Comparison of ENCODE assay signal across 8 cellular contexts in the genomic region with DNA sequence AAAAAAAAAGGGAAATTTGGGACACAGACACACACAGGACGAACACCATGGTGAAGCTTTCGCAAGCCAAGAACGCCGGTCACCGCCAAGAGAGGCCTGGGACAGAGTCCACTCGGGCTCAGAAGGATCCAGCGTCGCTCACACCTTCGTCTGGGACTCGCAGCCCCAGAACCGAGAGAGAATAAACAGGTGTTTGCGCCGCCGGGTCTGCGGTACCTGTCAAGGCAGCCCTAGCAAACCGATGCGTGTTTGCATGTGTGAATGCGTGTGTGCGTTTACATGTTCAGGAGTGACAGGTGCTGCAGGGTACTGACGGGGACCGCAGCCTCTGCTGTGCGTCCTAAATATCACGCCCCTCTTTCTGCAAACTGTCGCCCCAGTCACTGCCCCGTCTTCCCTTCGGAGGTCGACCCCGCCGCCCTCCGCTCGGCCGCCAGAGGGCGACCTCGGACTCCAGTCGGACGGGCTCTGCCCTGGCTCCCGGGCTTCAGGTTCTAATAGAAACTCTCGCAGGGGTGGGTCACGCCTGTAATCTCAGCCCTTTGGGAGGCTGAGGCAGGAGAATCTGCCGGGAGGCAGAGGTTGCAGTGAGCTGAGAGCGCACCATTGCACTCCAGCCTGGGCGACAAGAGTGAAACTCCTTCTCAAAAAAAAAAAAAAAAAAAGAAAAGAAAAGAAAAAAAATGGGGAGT. TPM values are rescaled to one million over a fixed set of nuclear protein-coding genes. Genes with fewer than 3 reads are reported as not detected.
DNase-seq lines count a peak whose midpoint lies in the region; ATAC-seq and TF ChIP-seq lines count a peak whose summit lies in the region.

No MANE protein-coding gene starts in this region.

- H3K4me1 ChIP-seq in OCI-LY3 (ENCODE audit: low read length) (peaks cover 14% of the 10 kb centered on the region), esophagus squamous epithelium (peaks cover 6 to 16% (median 7%) of the 10 kb centered on the region in 3 donors)
- peaks cover 8 to 9% of the 10 kb centered on the region in 2 donors for H3K4me1 ChIP-seq in naive thymus-derived CD4-positive, alpha-beta T cell (ENCODE audit: control insufficient read depth in 2 of 2, insufficient read depth in 2 of 2, low read length in 2 of 2)

- TF ChIP-seq CTCF in OCI-LY3 (IDR thresholded peaks at IDR 0.05; ENCODE audit: low read depth, low read length) (peak; percentile 81), esophagus squamous epithelium (IDR thresholded peaks at IDR 0.05) (peak; percentile 85 to 95 (median 90))

- H3K27ac ChIP-seq in OCI-LY3 (ENCODE audit: low read length) (no peak overlapping the region), esophagus squamous epithelium (peak overlapping the region in 1 of 4 donors; percentile 43)
- peak overlapping the region; percentile 45 for H3K27ac ChIP-seq in naive thymus-derived CD4-positive, alpha-beta T cell (ENCODE audit: low read depth, low read length)

- H3K4me3 ChIP-seq in OCI-LY3 (ENCODE audit: low read length): peak overlapping the region; percentile 74
- H3K4me3 ChIP-seq in esophagus squamous epithelium: peak overlapping the region; percentile 0 to 56 (median 36)
- H3K4me3 ChIP-seq in naive thymus-derived CD4-positive, alpha-beta T cell (ENCODE audit: low read length): peak overlapping the region; percentile 36

- CTCF ChIA-PET in naive thymus-derived CD4-positive, alpha-beta T cell (lab: Charles Lee): interaction anchor here (0.6 to 2.0 kb wide), 5 partner anchors 13 to 53 kb away, joined by 3 to 7 read pairs (median 4); no protein-coding TSS in a partner anchor

- H3K79me2 ChIP-seq in OCI-LY3 (ENCODE audit: low read length): no peaks in the 10 kb centered on the region

- TF ChIP-seq POLR2A in esophagus squamous epithelium (IDR thresholded peaks at IDR 0.05): no peak

- peak overlapping the region; percentile 71 to 85 (median 80) for H3K4me3 Mint-ChIP-seq in naive thymus-derived CD4-positive, alpha-beta T cell
- peak overlapping the region; percentile 75 for H3K4me3 Mint-ChIP-seq in stimulated activated effector memory CD8-positive, alpha-beta T cell treated with anti-CD3 and anti-CD28 coated beads, Interleukin-12 subunit alpha, Interleukin-12 subunit beta, amount 100 ng/mL, for 72 hours

- H3K27me3 ChIP-seq in OCI-LY3 (ENCODE audit: low read depth, low read length) (0 out of 2 replicates have a peak, but pooled peaks cover 3% of the 10 kb centered on the region), esophagus squamous epithelium (no peaks in the 10 kb centered on the region)
- H3K27me3 ChIP-seq in naive thymus-derived CD4-positive, alpha-beta T cell (ENCODE audit: control insufficient read depth in 2 of 2, insufficient read depth in 2 of 2, low read length in 2 of 2): no peaks in the 10 kb centered on the region

- peak overlapping the region; percentile 74; the same call in 1 of the 2 replicates for H2AFZ ChIP-seq in OCI-LY3 (ENCODE audit: low read depth, low read length)

- H3K27ac Mint-ChIP-seq in naive thymus-derived CD4-positive, alpha-beta T cell: peak overlapping the region in 7 of 9 donors; percentile 23 to 80 (median 32)
- H3K27ac Mint-ChIP-seq in stimulated activated effector memory CD8-positive, alpha-beta T cell treated with anti-CD3 and anti-CD28 coated beads, Interleukin-12 subunit alpha, Interleukin-12 subunit beta, amount 100 ng/mL, for 72 hours: peak overlapping the region; percentile 60

- POLR2A ChIA-PET in naive thymus-derived CD4-positive, alpha-beta T cell (lab: Charles Lee): interaction anchor here (0.7 kb wide), 1 partner anchor 88 kb away, joined by 7 read pairs; no protein-coding TSS in a partner anchor

- H3K36me3 Mint-ChIP-seq in naive thymus-derived CD4-positive, alpha-beta T cell: peaks cover 0 to 21% (median 0%) of the 10 kb centered on the region in 5 donors
- H3K36me3 Mint-ChIP-seq in stimulated activated effector memory CD8-positive, alpha-beta T cell treated with anti-CD3 and anti-CD28 coated beads, Interleukin-12 subunit alpha, Interleukin-12 subunit beta, amount 100 ng/mL, for 72 hours: peaks cover 6% of the 10 kb centered on the region

- no peaks in the 10 kb centered on the region for H4K20me1 ChIP-seq in OCI-LY3 (ENCODE audit: insufficient read depth, low read length)

- intact Hi-C loops in esophagus squamous epithelium (cut with DNase I): no loop called here
- intact Hi-C loops in naive thymus-derived CD4-positive, alpha-beta T cell (cut with micrococcal nuclease): loop anchor here (1.0 to 5.0 kb wide), 6 partner anchors 13 to 140 kb away; no protein-coding TSS in a partner anchor

- peaks cover 0 to 17% (median 0%) of the 10 kb centered on the region in 11 donors for H3K9me3 Mint-ChIP-seq in naive thymus-derived CD4-positive, alpha-beta T cell
- no peaks in the 10 kb centered on the region for H3K9me3 Mint-ChIP-seq in stimulated activated effector memory CD8-positive, alpha-beta T cell treated with anti-CD3 and anti-CD28 coated beads, Interleukin-12 subunit alpha, Interleukin-12 subunit beta, amount 100 ng/mL, for 72 hours

- 29 to 43% methylated on average over 5 to 14 of the region's 42 CpGs for WGBS in esophagus squamous epithelium, 2 donors

- ATAC-seq in naive thymus-derived CD4-positive, alpha-beta T cell: peak; percentile 93
- ATAC-seq in stimulated activated effector memory CD8-positive, alpha-beta T cell treated with anti-CD3 and anti-CD28 coated beads, Interleukin-12 subunit alpha, Interleukin-12 subunit beta, amount 100 ng/mL, for 72 hours: peak; percentile 92
- ATAC-seq in HG03025 (IDR thresholded peaks at IDR 0.05; ENCODE audit: low FRiP score, unreplicated experiment): no peak

- peaks cover 6 to 27% (median 22%) of the 10 kb centered on the region in 7 donors for H3K4me1 Mint-ChIP-seq in naive thymus-derived CD4-positive, alpha-beta T cell
- H3K4me1 Mint-ChIP-seq in stimulated activated effector memory CD8-positive, alpha-beta T cell treated with anti-CD3 and anti-CD28 coated beads, Interleukin-12 subunit alpha, Interleukin-12 subunit beta, amount 100 ng/mL, for 72 hours: peaks cover 25% of the 10 kb centered on the region

- peak overlapping the region; percentile 85 for H3K4me2 ChIP-seq in OCI-LY3 (ENCODE audit: low read length)

- peak overlapping the region; percentile 60 for H3K9ac ChIP-seq in OCI-LY3 (ENCODE audit: low read length)

- H3K27me3 Mint-ChIP-seq in naive thymus-derived CD4-positive, alpha-beta T cell: no peaks in the 10 kb centered on the region

- peak; percentile 50 for DNase-seq in GDM1 (lab: John Stamatoyannopoulos, UW)
- DNase-seq in HK-2 (ENCODE audit: unreplicated experiment): peak; percentile 80
- DNase-seq in activated T-cell treated with anti-CD3 and anti-CD28 coated beads for 48 hours (ENCODE audit: low read depth): peak; percentile 81
- no peak for DNase-seq in esophagus squamous epithelium (lab: John Stamatoyannopoulos, UW)
- peak; percentile 65 to 86 (median 76) for DNase-seq in naive thymus-derived CD4-positive, alpha-beta T cell
- DNase-seq in stimulated activated effector memory CD8-positive, alpha-beta T cell treated with anti-CD3 and anti-CD28 coated beads, Interleukin-12 subunit alpha, Interleukin-12 subunit beta, amount 100 ng/mL, for 72 hours (ENCODE audit: low spot score in 2 of 2): peak; percentile 91

- H3K9me3 ChIP-seq in OCI-LY3 (ENCODE audit: insufficient read depth, low read length) (0 out of 2 replicates have a peak, but pooled peaks cover 3% of the 10 kb centered on the region), esophagus squamous epithelium (no peaks in the 10 kb centered on the region)
- H3K9me3 ChIP-seq in naive thymus-derived CD4-positive, alpha-beta T cell (ENCODE audit: control insufficient read depth in 2 of 3, low read length in 3 of 3): no peaks in the 10 kb centered on the region

- peaks cover 11% of the 10 kb centered on the region for H3K36me3 ChIP-seq in OCI-LY3 (replicated peaks; ENCODE audit: low read depth, low read length)
- H3K36me3 ChIP-seq in esophagus squamous epithelium: peaks cover 3 to 20% (median 8%) of the 10 kb centered on the region in 3 donors
- H3K36me3 ChIP-seq in naive thymus-derived CD4-positive, alpha-beta T cell (ENCODE audit: control insufficient read depth in 2 of 3, insufficient read depth in 3 of 3, low read length in 3 of 3): peaks cover 0 to 6% (median 0%) of the 10 kb centered on the region in 3 experiments

RNA-seq across cellular contexts. Expression of gene CSNK1G2, which starts 11.8 kb away (rescaled TPM):
- total RNA-seq in esophagus squamous epithelium: 10 to 100 TPM; 40.4 to 68.9 (median 60.3) TPM
- total RNA-seq in naive thymus-derived CD4-positive, alpha-beta T cell: 100 to 1,000 TPM; 109 to 145 (median 117) TPM
- 10 to 100 TPM; 18.1 to 45.3 TPM for polyA plus RNA-seq in naive thymus-derived CD4-positive, alpha-beta T cell

RNA-seq across cellular contexts. Expression of gene ADAT3, which starts 24.0 kb away (rescaled TPM):
- 10 to 100 TPM in 2 of 4 donors, 1 to 10 TPM in 2; 4.7 to 20.4 (median 11.1) TPM for total RNA-seq in esophagus squamous epithelium
- total RNA-seq in naive thymus-derived CD4-positive, alpha-beta T cell: 10 to 100 TPM in 2 of 5 experiments, 1 to 10 TPM in 3; 3.5 to 13.5 (median 6.1) TPM
- 1 to 10 TPM; 2.2 to 5.9 TPM for polyA plus RNA-seq in naive thymus-derived CD4-positive, alpha-beta T cell

RNA-seq across cellular contexts. Expression of gene SCAMP4, which starts 24.0 kb away (rescaled TPM):
- 100 to 1,000 TPM in 1 of 4 donors, 10 to 100 TPM in 3; 49.8 to 144 (median 83.9) TPM for total RNA-seq in esophagus squamous epithelium
- 10 to 100 TPM; 17.6 to 35.5 (median 23.0) TPM for total RNA-seq in naive thymus-derived CD4-positive, alpha-beta T cell
- 10 to 100 TPM; 11.8 to 12.8 TPM for polyA plus RNA-seq in naive thymus-derived CD4-positive, alpha-beta T cell

RNA-seq across cellular contexts. Expression of gene ABHD17A, which starts 43.9 kb away (rescaled TPM):
- 10 to 100 TPM; 78.4 to 91.7 (median 82.9) TPM for total RNA-seq in esophagus squamous epithelium
- total RNA-seq in naive thymus-derived CD4-positive, alpha-beta T cell: 100 to 1,000 TPM in 4 of 5 experiments, 10 to 100 TPM in 1; 92.9 to 175 (median 127) TPM
- polyA plus RNA-seq in naive thymus-derived CD4-positive, alpha-beta T cell: 100 to 1,000 TPM; 135 to 140 TPM
